In genomic region chr12:114945351-114945750, GRCh38 we compare ENCODE assay signal across 23 cellular contexts.
"Had no signal": no experiment of that assay in that cellular context is flagged by ENCODE, and none has a peak within 500 bp of the region (broad histone marks: within the 10 kb centered on the region; RNA-seq: fewer than 3 reads in every experiment).

No MANE protein-coding gene starts in this region.

- H3K36me3 Mint-ChIP-seq: IgD-negative memory B cell had no signal

- ATAC-seq: K562, SK-N-SH treated with all-trans-retinoic acid at 6 μM for 48 hours had no signal

- H3K4me1 Mint-ChIP-seq: IgD-negative memory B cell had no signal

- H3K4me2 ChIP-seq: KMS-11 had no signal

- H3K27me3 ChIP-seq: SJCRH30 had no signal

- H3K9me3 ChIP-seq: SJCRH30 had no signal

- H3K27ac Mint-ChIP-seq: IgD-negative memory B cell had no signal

- H3K27ac ChIP-seq: HL-60, KMS-11, RWPE1, SJCRH30 had no signal

- H3K9ac ChIP-seq: KMS-11 had no signal

- DNase-seq: MM.1S, NCI-H1092 treated with DMSO at 0.1 percent for 48 hours, NCI-H1436, NCI-H187, NCI-H2029, NCI-H2081 treated with DMSO at 0.1 percent for 48 hours, NCI-H2171, NCI-H226, NCI-H446, NCI-H510A, NCI-H524 treated with DMSO at 0.1 percent for 48 hours, NCI-H69, NCI-H774, SHP77, SJCRH30 had no signal

- H3K4me3 ChIP-seq: K562, SJCRH30 had no signal

- H3K4me3 Mint-ChIP-seq: IgD-negative memory B cell had no signal

- H3K4me1 ChIP-seq: SJCRH30 had no signal

- H3K36me3 ChIP-seq: SJCRH30 had no signal

- H3K27me3 Mint-ChIP-seq: IgD-negative memory B cell had no signal

- FAIRE-seq: HTR-8/SVneo, K562, RCC 7860 had no signal
